ENCODE assay signal across 8 cellular contexts in the genomic region with DNA sequence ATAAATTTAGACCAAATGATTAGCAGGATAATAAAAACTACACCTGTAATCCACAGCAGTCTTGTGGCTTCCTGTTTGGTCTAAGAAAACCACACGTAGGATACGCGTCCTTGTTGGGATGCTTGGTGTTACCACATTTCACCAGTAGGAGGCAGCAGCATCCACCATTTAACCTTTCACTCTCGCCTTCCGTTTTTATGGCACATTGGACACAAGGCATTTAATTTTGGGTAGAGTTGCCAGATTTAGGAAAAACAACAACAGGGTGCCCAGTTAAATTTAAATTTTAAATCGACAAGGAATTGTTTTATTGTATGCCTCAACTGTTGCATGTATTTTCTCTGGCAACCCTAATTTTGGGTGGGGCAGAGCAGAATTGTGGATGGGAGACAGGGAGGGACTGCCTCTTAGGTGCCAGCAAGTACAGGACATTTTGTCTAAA. TPM values are rescaled to one million over a fixed set of nuclear protein-coding genes. Genes with fewer than 3 reads are reported as not detected.
DNase-seq lines count a peak whose midpoint lies in the region; ATAC-seq and TF ChIP-seq lines count a peak whose summit lies in the region.

No MANE protein-coding gene starts in this region.

- H3K36me3 Mint-ChIP-seq in naive thymus-derived CD8-positive, alpha-beta T cell = no peaks in the 10 kb centered on the region

- no peak overlapping the region for H3K27ac ChIP-seq in HL-60 (replicated peaks)

- H3K27me3 ChIP-seq in HL-60 (ENCODE audit: insufficient read depth, poor library complexity, severe bottlenecking) = no peaks in the 10 kb centered on the region

- peaks cover 0 to 2% (median 0%) of the 10 kb centered on the region in 9 donors for H3K9me3 Mint-ChIP-seq in naive thymus-derived CD8-positive, alpha-beta T cell

- TF ChIP-seq CTCF in AG09319 (IDR thresholded peaks at IDR 0.05; ENCODE audit: low read depth, low read length) = peak; percentile 86
- TF ChIP-seq CTCF in HL-60 (IDR thresholded peaks at IDR 0.05; ENCODE audit: insufficient read depth, low read length) = peak; percentile 89
- TF ChIP-seq CTCF in epithelial cell of proximal tubule (conservative IDR thresholded peaks at IDR 0.05; ENCODE audit: low read depth, low read length) = peak; percentile 96

- ATAC-seq in GM18858 (IDR thresholded peaks at IDR 0.05; ENCODE audit: unreplicated experiment) = peak; percentile 49
- peak; percentile 60 to 68 for ATAC-seq in naive thymus-derived CD8-positive, alpha-beta T cell

- peaks cover 0 to 5% (median 0%) of the 10 kb centered on the region in 5 donors for H3K27me3 Mint-ChIP-seq in naive thymus-derived CD8-positive, alpha-beta T cell

- no peak overlapping the region for H3K4me3 ChIP-seq in HL-60 (replicated peaks; ENCODE audit: insufficient read depth, low read length)
- no peak overlapping the region for H3K4me3 ChIP-seq in epithelial cell of proximal tubule (ENCODE audit: low read depth, low read length)

- H3K4me3 Mint-ChIP-seq in naive thymus-derived CD8-positive, alpha-beta T cell = peak overlapping the region in 1 of 10 donors; percentile 72

- POLR2A ChIA-PET in naive thymus-derived CD8-positive, alpha-beta T cell (lab: Charles Lee) = interaction anchor here (2.9 kb wide), 1 partner anchor 103 kb away, joined by 12 read pairs; a partner anchor contains a TSS

- DNase-seq in AG09319 (ENCODE audit: extremely low read depth, low read depth) (peak; percentile 27), HL-60 (ENCODE audit: low read depth in 1 of 2, low spot score in 1 of 2) (peak; percentile 70 to 81), NOMO-1 treated with DMSO at 0.1 percent for 48 hours (lab: John Stamatoyannopoulos, UW; ENCODE audit: unreplicated experiment) (peak; percentile 74), epithelial cell of proximal tubule (ENCODE audit: low read depth) (peak; percentile 55)
- peak; percentile 80 for DNase-seq in activated CD8-positive, alpha-beta memory T cell treated with anti-CD3 and anti-CD28 coated beads, Interleukin-2, amount 50 U/mL, for 48 hours
- peak; percentile 30 to 75 (median 66) for DNase-seq in naive thymus-derived CD8-positive, alpha-beta T cell
- DNase-seq in stimulated activated naive CD4-positive, alpha-beta T cell (lab: John Stamatoyannopoulos, UW) = peak; percentile 32 to 84 (median 61)

- H3K27ac Mint-ChIP-seq in naive thymus-derived CD8-positive, alpha-beta T cell = peak overlapping the region in 5 of 10 donors; percentile 2 to 74 (median 60)

- peaks cover 16 to 28% (median 26%) of the 10 kb centered on the region in 4 donors for H3K4me1 Mint-ChIP-seq in naive thymus-derived CD8-positive, alpha-beta T cell

RNA-seq across cellular contexts. Expression of a gene that starts 6.3 kb away (rescaled TPM):
- total RNA-seq in epithelial cell of proximal tubule = 0.14 TPM in 1 of 2 replicates, not detected in the other
- not detected for total RNA-seq in naive thymus-derived CD8-positive, alpha-beta T cell
- not detected for polyA plus RNA-seq in naive thymus-derived CD8-positive, alpha-beta T cell

RNA-seq across cellular contexts. Expression of a gene that starts 47.9 kb away (rescaled TPM):
- not detected in 2 replicates for total RNA-seq in epithelial cell of proximal tubule
- total RNA-seq in naive thymus-derived CD8-positive, alpha-beta T cell = not detected
- not detected for polyA plus RNA-seq in naive thymus-derived CD8-positive, alpha-beta T cell

RNA-seq across cellular contexts. Expression of a gene that starts 50.8 kb away (rescaled TPM):
- 9.8 and 17.1 TPM in 2 replicates for total RNA-seq in epithelial cell of proximal tubule
- 1 to 10 TPM in 1 of 2 experiments, under 1 TPM in 1; 0.73 to 1.2 TPM for total RNA-seq in naive thymus-derived CD8-positive, alpha-beta T cell
- polyA plus RNA-seq in naive thymus-derived CD8-positive, alpha-beta T cell = under 1 TPM; 0.29 to 0.42 (median 0.35) TPM

RNA-seq across cellular contexts. Expression of a gene that starts 50.8 kb away (rescaled TPM):
- total RNA-seq in epithelial cell of proximal tubule = 0.07 TPM in 1 of 2 replicates, not detected in the other
- total RNA-seq in naive thymus-derived CD8-positive, alpha-beta T cell = under 1 TPM in 1 of 2 experiments, not detected in 1; 0.19 TPM
- not detected for polyA plus RNA-seq in naive thymus-derived CD8-positive, alpha-beta T cell

Comparison
In these comparisons a context has a peak if more than half of its experiments do, and no peak if none do; other contexts are left out.
1. DNase-seq: peak in every context shown above with its lines; median percentile 80 in activated CD8-positive, alpha-beta memory T cell treated with anti-CD3 and anti-CD28 coated beads, Interleukin-2, amount 50 U/mL, for 48 hours; 76 in HL-60; 74 in NOMO-1 treated with DMSO at 0.1 percent for 48 hours; 66 in naive thymus-derived CD8-positive, alpha-beta T cell; 61 in stimulated activated naive CD4-positive, alpha-beta T cell; 55 in epithelial cell of proximal tubule; 27 in AG09319.